In genomic region chr17:31122746-31123145, GRCh38 we compare ENCODE assay signal across 21 cellular contexts. TPM values are rescaled to one million over a fixed set of nuclear protein-coding genes. Genes with fewer than 3 reads are reported as not detected.
DNase-seq lines count a peak whose midpoint lies in the region; ATAC-seq and TF ChIP-seq lines count a peak whose summit lies in the region.
"Had no signal": no experiment of that assay in that cellular context is flagged by ENCODE, and none has a peak within 500 bp of the region (broad histone marks: within the 10 kb centered on the region; RNA-seq: fewer than 3 reads in every experiment).

No MANE protein-coding gene starts in this region.

- H3K4me1 ChIP-seq in left ventricle myocardium inferior, result peaks cover 33% of the 10 kb centered on the region
- peaks cover 32% of the 10 kb centered on the region for H3K4me1 ChIP-seq in Karpas-422 (ENCODE audit: low read length)
- H3K4me1 ChIP-seq in psoas muscle, result peaks cover 16% of the 10 kb centered on the region
- H3K4me1 ChIP-seq in aorta (ENCODE audit: control insufficient read depth in 1 of 2, insufficient read depth in 2 of 2, low read length in 2 of 2), result peaks cover 0 to 6% of the 10 kb centered on the region in 2 donors
- H3K4me1 ChIP-seq: A549, BE2C had no signal

- H3K27me3 ChIP-seq in left ventricle myocardium inferior (ENCODE audit: low read depth) (no peaks in the 10 kb centered on the region), Karpas-422 (ENCODE audit: low read length) (no peaks in the 10 kb centered on the region), psoas muscle (ENCODE audit: insufficient read depth in 3 of 3, low read length in 2 of 3) (no peaks in the 10 kb centered on the region), aorta (ENCODE audit: control insufficient read depth in 1 of 2, insufficient read depth in 2 of 2, low read length in 1 of 2) (no peaks in the 10 kb centered on the region)
- H3K27me3 ChIP-seq: BE2C; BLaER1 treated with 17β-estradiol and CSF1 and Interleukin-3, amounts not matched to agents 10 nM and 100 nM had no signal

- H2AFZ ChIP-seq in Karpas-422 (ENCODE audit: low read length), result no peak overlapping the region

- peaks cover 94% of the 10 kb centered on the region for H3K79me2 ChIP-seq in Karpas-422 (ENCODE audit: low read length)

- WGBS in psoas muscle, 3 donors, result 25 to 36% (median 25%) methylated on average over 2 of the region's 2 CpGs
- 57 to 65% methylated on average over 2 of the region's 2 CpGs for WGBS in aorta, 2 donors

- peaks cover 4% of the 10 kb centered on the region for H3K36me3 ChIP-seq in left ventricle myocardium inferior
- no peaks in the 10 kb centered on the region for H3K36me3 ChIP-seq in Karpas-422 (ENCODE audit: insufficient read depth, low read length)
- H3K36me3 ChIP-seq in psoas muscle (ENCODE audit: insufficient read depth in 1 of 2, low read depth in 1 of 2), result no peaks in the 10 kb centered on the region
- H3K36me3 ChIP-seq in aorta (ENCODE audit: control insufficient read depth in 1 of 2, insufficient read depth in 2 of 2, low read length in 1 of 2), result no peaks in the 10 kb centered on the region
- H3K36me3 ChIP-seq: BE2C, HAP-1 had no signal

- H3K27ac ChIP-seq in left ventricle myocardium inferior (replicated peaks) (peak overlapping the region; percentile 40), Karpas-422 (ENCODE audit: low read length) (peak overlapping the region; percentile 31), psoas muscle (peak overlapping the region; percentile 31), aorta (ENCODE audit: low read depth in 1 of 2, low read length in 2 of 2) (no peak overlapping the region)
- H3K27ac ChIP-seq: A549; BLaER1 treated with 17β-estradiol and CSF1 and Interleukin-3, amounts not matched to agents 10 nM and 100 nM had no signal

- no peak overlapping the region for H3K4me3 ChIP-seq in left ventricle myocardium inferior
- no peak overlapping the region for H3K4me3 ChIP-seq in Karpas-422 (ENCODE audit: low read length)
- no peak overlapping the region for H3K4me3 ChIP-seq in psoas muscle
- H3K4me3 ChIP-seq in aorta (ENCODE audit: low read length in 2 of 2), result no peak overlapping the region
- H3K4me3 ChIP-seq: A549; BLaER1 treated with 17β-estradiol and CSF1 and Interleukin-3, amounts not matched to agents 10 nM and 100 nM; HAP-1 had no signal

- TF ChIP-seq CTCF in left ventricle myocardium inferior (IDR thresholded peaks at IDR 0.05; ENCODE audit: borderline replicate concordance) (no peak), psoas muscle (IDR thresholded peaks at IDR 0.05) (no peak)

- no peak overlapping the region for H3K4me2 ChIP-seq in Karpas-422 (ENCODE audit: low read depth, low read length, poor library complexity, severe bottlenecking)
- H3K4me2 ChIP-seq: A549; BLaER1 treated with 17β-estradiol and CSF1 and Interleukin-3, amounts not matched to agents 10 nM and 100 nM had no signal

- no peak for ATAC-seq in left cardiac atrium
- peak; percentile 57 to 94 (median 82) for ATAC-seq in psoas muscle
- no peak for ATAC-seq in aorta (ENCODE audit: low FRiP score)
- ATAC-seq: A549 had no signal

- H4K20me1 ChIP-seq in Karpas-422 (ENCODE audit: insufficient read depth, low read depth, low read length), result no peaks in the 10 kb centered on the region

- no peak overlapping the region for H3K9ac ChIP-seq in Karpas-422 (ENCODE audit: low read length)
- H3K9ac ChIP-seq: BLaER1 treated with 17β-estradiol and CSF1 and Interleukin-3, amounts not matched to agents 10 nM and 100 nM had no signal

- H3K9me2 ChIP-seq in Karpas-422 (replicated peaks; ENCODE audit: insufficient read depth, low read length), result no peaks in the 10 kb centered on the region

- no peaks in the 10 kb centered on the region for H3K9me3 ChIP-seq in left ventricle myocardium inferior (replicated peaks)
- H3K9me3 ChIP-seq in Karpas-422 (ENCODE audit: low read length), result no peaks in the 10 kb centered on the region
- H3K9me3 ChIP-seq in psoas muscle, result no peaks in the 10 kb centered on the region
- no peaks in the 10 kb centered on the region for H3K9me3 ChIP-seq in aorta (ENCODE audit: control insufficient read depth, low read length)
- H3K9me3 ChIP-seq: A549, BE2C, HAP-1 had no signal

- intact Hi-C loops in left ventricle myocardium inferior (cut with micrococcal nuclease) (no loop called here), left cardiac atrium (cut with DNase I) (no loop called here), psoas muscle (cut with DNase I) (no loop called here), aorta (cut with DNase I) (no loop called here)

- DNase-seq in left ventricle myocardium inferior (no peak), left cardiac atrium (no peak), Karpas-422 (no peak), psoas muscle (no peak), GDM1 (lab: John Stamatoyannopoulos, UW) (no peak), aorta (no peak)
- DNase-seq: 8988T; ACHN; AML-193; BE2C; CD4-positive, alpha-beta T cell; CD8-positive, alpha-beta memory T cell; DMS 273 treated with DMSO at 0.1 percent for 48 hours; DMS79; EL; GF-D8; GOT3; HFFc6 had no signal

RNA-seq across cellular contexts. Expression of gene NF1, which starts 28.0 kb away (rescaled TPM):
- total RNA-seq in left ventricle myocardium inferior (42.5 TPM), left cardiac atrium (10 to 100 TPM; 39.3 to 53.5 TPM), psoas muscle (10 to 100 TPM; 27.4 to 35.5 (median 27.9) TPM), aorta (10 to 100 TPM; 74.5 to 93.9 TPM)
- 56.6 and 164 TPM in 2 replicates for total RNA-seq in Karpas-422 (2014; rRNA removed; shearing (Covaris generic); ENCODE audit: low replicate concordance)
- polyA plus RNA-seq in psoas muscle (1 to 10 TPM; 3.5 to 8.1 (median 3.6) TPM), aorta (10 to 100 TPM in 1 of 2 donors, 1 to 10 TPM in 1; 4.1 to 15.5 TPM)

Comparison
In these comparisons a context has a peak if more than half of its experiments do, and no peak if none do; other contexts are left out.
1. H3K27ac ChIP-seq: peak in left ventricle myocardium inferior (single experiment), Karpas-422 (single experiment) and psoas muscle (single experiment); none in aorta (0 of 2).
2. ATAC-seq: peak in psoas muscle (4 of 4); none in left cardiac atrium (0 of 2) and aorta (single experiment).